Comparison of ENCODE assay signal across 1 cellular context in the genomic region with DNA sequence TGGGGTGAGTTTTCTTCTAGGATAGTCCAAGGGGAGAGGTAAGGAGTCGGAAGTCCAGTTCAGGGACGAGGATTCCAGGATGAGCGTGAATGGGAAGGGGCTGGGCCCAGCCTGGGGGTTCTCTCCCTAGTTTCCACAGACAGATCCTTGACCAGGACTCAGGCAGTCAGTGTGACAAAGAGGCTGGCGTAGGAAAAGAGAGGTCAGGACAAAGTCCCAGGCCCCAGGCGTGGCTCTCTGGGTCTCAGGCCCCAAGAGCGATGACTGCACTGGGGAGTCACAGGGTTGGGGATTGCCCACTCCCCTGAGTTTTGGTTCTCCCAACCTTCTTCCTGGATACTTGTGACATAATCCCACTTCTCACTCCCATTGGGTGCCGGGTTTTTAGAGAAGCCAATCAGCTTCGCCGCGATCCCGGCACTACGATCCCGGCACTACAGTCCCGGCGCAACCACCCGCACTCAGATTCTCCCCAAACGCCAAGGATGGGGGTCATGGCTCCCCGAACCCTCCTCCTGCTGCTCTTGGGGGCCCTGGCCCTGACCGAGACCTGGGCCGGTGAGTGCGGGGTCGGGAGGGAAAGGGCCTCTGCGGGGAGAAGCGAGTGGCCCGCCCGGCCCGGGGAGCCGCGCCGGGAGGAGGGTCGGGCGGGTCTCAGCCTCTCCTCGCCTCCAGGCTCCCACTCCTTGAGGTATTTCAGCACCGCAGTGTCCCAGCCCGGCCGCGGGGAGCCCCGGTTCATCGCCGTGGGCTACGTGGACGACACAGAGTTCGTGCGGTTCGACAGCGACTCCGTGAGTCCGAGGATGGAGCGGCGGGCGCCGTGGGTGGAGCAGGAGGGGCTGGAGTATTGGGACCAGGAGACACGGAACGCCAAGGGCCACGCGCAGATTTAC.
TF ChIP-seq lines count a peak whose summit lies in the region.

No MANE protein-coding gene starts in this region.

TF ChIP-seq in HepG2, 621 proteins besides CTCF, POLR2A, EP300 and RAD21 (continued from another document and continues in another):
- TF ChIP-seq, protein P1, sequence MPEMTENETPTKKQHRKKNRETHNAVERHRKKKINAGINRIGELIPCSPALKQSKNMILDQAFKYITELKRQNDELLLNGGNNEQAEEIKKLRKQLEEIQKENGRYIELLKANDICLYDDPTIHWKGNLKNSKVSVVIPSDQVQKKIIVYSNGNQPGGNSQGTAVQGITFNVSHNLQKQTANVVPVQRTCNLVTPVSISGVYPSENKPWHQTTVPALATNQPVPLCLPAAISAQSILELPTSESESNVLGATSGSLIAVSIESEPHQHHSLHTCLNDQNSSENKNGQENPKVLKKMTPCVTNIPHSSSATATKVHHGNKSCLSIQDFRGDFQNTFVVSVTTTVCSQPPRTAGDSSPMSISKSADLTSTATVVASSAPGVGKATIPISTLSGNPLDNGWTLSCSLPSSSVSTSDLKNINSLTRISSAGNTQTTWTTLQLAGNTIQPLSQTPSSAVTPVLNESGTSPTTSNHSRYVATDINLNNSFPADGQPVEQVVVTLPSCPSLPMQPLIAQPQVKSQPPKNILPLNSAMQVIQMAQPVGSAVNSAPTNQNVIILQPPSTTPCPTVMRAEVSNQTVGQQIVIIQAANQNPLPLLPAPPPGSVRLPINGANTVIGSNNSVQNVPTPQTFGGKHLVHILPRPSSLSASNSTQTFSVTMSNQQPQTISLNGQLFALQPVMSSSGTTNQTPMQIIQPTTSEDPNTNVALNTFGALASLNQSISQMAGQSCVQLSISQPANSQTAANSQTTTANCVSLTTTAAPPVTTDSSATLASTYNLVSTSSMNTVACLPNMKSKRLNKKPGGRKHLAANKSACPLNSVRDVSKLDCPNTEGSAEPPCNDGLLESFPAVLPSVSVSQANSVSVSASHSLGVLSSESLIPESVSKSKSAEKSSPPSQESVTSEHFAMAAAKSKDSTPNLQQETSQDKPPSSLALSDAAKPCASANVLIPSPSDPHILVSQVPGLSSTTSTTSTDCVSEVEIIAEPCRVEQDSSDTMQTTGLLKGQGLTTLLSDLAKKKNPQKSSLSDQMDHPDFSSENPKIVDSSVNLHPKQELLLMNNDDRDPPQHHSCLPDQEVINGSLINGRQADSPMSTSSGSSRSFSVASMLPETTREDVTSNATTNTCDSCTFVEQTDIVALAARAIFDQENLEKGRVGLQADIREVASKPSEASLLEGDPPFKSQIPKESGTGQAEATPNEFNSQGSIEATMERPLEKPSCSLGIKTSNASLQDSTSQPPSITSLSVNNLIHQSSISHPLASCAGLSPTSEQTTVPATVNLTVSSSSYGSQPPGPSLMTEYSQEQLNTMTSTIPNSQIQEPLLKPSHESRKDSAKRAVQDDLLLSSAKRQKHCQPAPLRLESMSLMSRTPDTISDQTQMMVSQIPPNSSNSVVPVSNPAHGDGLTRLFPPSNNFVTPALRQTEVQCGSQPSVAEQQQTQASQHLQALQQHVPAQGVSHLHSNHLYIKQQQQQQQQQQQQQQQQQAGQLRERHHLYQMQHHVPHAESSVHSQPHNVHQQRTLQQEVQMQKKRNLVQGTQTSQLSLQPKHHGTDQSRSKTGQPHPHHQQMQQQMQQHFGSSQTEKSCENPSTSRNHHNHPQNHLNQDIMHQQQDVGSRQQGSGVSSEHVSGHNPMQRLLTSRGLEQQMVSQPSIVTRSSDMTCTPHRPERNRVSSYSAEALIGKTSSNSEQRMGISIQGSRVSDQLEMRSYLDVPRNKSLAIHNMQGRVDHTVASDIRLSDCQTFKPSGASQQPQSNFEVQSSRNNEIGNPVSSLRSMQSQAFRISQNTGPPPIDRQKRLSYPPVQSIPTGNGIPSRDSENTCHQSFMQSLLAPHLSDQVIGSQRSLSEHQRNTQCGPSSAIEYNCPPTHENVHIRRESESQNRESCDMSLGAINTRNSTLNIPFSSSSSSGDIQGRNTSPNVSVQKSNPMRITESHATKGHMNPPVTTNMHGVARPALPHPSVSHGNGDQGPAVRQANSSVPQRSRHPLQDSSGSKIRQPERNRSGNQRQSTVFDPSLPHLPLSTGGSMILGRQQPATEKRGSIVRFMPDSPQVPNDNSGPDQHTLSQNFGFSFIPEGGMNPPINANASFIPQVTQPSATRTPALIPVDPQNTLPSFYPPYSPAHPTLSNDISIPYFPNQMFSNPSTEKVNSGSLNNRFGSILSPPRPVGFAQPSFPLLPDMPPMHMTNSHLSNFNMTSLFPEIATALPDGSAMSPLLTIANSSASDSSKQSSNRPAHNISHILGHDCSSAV (CRISPR knock-in tag; IDR thresholded peaks at IDR 0.05; ENCODE audit: borderline replicate concordance): no peak
- 0 out of 2 replicates have a peak, but pooled peaks have one; percentile 56 for TF ChIP-seq ZSCAN20 (CRISPR knock-in tag; IDR thresholded peaks at IDR 0.05; ENCODE audit: borderline replicate concordance)
- 0 out of 2 replicates have a peak, but pooled peaks have one; percentile 33 for TF ChIP-seq ZMAT3 (CRISPR knock-in tag; conservative IDR thresholded peaks at IDR 0.05)
- peak; percentile 41 for TF ChIP-seq AGO2 (optimal IDR thresholded peaks at IDR 0.05; ENCODE audit: low read depth, low read length)
- no peak; the same call in 1 of the 2 replicates for TF ChIP-seq ZSCAN29 (CRISPR knock-in tag; conservative IDR thresholded peaks at IDR 0.05)
- TF ChIP-seq, protein P2, sequence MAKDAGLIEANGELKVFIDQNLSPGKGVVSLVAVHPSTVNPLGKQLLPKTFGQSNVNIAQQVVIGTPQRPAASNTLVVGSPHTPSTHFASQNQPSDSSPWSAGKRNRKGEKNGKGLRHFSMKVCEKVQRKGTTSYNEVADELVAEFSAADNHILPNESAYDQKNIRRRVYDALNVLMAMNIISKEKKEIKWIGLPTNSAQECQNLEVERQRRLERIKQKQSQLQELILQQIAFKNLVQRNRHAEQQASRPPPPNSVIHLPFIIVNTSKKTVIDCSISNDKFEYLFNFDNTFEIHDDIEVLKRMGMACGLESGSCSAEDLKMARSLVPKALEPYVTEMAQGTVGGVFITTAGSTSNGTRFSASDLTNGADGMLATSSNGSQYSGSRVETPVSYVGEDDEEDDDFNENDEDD (CRISPR knock-in tag; IDR thresholded peaks at IDR 0.05; ENCODE audit: borderline replicate concordance): no peak
- TF ChIP-seq, protein P3, sequence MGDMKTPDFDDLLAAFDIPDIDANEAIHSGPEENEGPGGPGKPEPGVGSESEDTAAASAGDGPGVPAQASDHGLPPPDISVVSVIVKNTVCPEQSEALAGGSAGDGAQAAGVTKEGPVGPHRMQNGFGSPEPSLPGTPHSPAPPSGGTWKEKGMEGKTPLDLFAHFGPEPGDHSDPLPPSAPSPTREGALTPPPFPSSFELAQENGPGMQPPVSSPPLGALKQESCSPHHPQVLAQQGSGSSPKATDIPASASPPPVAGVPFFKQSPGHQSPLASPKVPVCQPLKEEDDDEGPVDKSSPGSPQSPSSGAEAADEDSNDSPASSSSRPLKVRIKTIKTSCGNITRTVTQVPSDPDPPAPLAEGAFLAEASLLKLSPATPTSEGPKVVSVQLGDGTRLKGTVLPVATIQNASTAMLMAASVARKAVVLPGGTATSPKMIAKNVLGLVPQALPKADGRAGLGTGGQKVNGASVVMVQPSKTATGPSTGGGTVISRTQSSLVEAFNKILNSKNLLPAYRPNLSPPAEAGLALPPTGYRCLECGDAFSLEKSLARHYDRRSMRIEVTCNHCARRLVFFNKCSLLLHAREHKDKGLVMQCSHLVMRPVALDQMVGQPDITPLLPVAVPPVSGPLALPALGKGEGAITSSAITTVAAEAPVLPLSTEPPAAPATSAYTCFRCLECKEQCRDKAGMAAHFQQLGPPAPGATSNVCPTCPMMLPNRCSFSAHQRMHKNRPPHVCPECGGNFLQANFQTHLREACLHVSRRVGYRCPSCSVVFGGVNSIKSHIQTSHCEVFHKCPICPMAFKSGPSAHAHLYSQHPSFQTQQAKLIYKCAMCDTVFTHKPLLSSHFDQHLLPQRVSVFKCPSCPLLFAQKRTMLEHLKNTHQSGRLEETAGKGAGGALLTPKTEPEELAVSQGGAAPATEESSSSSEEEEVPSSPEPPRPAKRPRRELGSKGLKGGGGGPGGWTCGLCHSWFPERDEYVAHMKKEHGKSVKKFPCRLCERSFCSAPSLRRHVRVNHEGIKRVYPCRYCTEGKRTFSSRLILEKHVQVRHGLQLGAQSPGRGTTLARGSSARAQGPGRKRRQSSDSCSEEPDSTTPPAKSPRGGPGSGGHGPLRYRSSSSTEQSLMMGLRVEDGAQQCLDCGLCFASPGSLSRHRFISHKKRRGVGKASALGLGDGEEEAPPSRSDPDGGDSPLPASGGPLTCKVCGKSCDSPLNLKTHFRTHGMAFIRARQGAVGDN (CRISPR knock-in tag; IDR thresholded peaks at IDR 0.05): peak; percentile 83
- no peak for TF ChIP-seq ZKSCAN1 (IDR thresholded peaks at IDR 0.05; ENCODE audit: low read length)
- no peak for TF ChIP-seq ZNF30 (CRISPR knock-in tag; IDR thresholded peaks at IDR 0.05)
- TF ChIP-seq KLF15 (CRISPR knock-in tag; IDR thresholded peaks at IDR 0.05; ENCODE audit: borderline replicate concordance): peak; percentile 52; the same call in 1 of the 2 replicates
- no peak for TF ChIP-seq ZFP37 (CRISPR knock-in tag; IDR thresholded peaks at IDR 0.05; ENCODE audit: borderline replicate concordance)
- TF ChIP-seq CHD4 (IDR thresholded peaks at IDR 0.05; ENCODE audit: borderline replicate concordance, low read length): no peak
- TF ChIP-seq NFIB (CRISPR knock-in tag; IDR thresholded peaks at IDR 0.05; ENCODE audit: borderline replicate concordance): no peak
- peak; percentile 59 for TF ChIP-seq HNRNPLL (IDR thresholded peaks at IDR 0.05; ENCODE audit: low read depth, low read length, poor library complexity, severe bottlenecking)
- TF ChIP-seq, protein P4, sequence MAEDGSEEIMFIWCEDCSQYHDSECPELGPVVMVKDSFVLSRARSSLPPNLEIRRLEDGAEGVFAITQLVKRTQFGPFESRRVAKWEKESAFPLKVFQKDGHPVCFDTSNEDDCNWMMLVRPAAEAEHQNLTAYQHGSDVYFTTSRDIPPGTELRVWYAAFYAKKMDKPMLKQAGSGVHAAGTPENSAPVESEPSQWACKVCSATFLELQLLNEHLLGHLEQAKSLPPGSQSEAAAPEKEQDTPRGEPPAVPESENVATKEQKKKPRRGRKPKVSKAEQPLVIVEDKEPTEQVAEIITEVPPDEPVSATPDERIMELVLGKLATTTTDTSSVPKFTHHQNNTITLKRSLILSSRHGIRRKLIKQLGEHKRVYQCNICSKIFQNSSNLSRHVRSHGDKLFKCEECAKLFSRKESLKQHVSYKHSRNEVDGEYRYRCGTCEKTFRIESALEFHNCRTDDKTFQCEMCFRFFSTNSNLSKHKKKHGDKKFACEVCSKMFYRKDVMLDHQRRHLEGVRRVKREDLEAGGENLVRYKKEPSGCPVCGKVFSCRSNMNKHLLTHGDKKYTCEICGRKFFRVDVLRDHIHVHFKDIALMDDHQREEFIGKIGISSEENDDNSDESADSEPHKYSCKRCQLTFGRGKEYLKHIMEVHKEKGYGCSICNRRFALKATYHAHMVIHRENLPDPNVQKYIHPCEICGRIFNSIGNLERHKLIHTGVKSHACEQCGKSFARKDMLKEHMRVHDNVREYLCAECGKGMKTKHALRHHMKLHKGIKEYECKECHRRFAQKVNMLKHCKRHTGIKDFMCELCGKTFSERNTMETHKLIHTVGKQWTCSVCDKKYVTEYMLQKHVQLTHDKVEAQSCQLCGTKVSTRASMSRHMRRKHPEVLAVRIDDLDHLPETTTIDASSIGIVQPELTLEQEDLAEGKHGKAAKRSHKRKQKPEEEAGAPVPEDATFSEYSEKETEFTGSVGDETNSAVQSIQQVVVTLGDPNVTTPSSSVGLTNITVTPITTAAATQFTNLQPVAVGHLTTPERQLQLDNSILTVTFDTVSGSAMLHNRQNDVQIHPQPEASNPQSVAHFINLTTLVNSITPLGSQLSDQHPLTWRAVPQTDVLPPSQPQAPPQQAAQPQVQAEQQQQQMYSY (CRISPR knock-in tag; IDR thresholded peaks at IDR 0.05): no peak; the same call in 1 of the 2 replicates
- TF ChIP-seq ZNF138 (CRISPR knock-in tag; IDR thresholded peaks at IDR 0.05; ENCODE audit: low read depth): no peak
- TF ChIP-seq, protein P5, sequence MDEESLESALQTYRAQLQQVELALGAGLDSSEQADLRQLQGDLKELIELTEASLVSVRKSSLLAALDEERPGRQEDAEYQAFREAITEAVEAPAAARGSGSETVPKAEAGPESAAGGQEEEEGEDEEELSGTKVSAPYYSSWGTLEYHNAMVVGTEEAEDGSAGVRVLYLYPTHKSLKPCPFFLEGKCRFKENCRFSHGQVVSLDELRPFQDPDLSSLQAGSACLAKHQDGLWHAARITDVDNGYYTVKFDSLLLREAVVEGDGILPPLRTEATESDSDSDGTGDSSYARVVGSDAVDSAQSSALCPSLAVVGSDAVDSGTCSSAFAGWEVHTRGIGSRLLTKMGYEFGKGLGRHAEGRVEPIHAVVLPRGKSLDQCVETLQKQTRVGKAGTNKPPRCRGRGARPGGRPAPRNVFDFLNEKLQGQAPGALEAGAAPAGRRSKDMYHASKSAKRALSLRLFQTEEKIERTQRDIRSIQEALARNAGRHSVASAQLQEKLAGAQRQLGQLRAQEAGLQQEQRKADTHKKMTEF (CRISPR knock-in tag; IDR thresholded peaks at IDR 0.05): peak; percentile 63; the same call in 1 of the 2 replicates
- TF ChIP-seq, protein P6, sequence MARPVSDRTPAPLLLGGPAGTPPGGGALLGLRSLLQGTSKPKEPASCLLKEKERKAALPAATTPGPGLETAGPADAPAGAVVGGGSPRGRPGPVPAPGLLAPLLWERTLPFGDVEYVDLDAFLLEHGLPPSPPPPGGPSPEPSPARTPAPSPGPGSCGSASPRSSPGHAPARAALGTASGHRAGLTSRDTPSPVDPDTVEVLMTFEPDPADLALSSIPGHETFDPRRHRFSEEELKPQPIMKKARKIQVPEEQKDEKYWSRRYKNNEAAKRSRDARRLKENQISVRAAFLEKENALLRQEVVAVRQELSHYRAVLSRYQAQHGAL (CRISPR knock-in tag; IDR thresholded peaks at IDR 0.05; ENCODE audit: not compliant biosample characterization): no peak
- 0 out of 2 replicates have a peak, but pooled peaks have one; percentile 5 for TF ChIP-seq SMAD3 (CRISPR knock-in tag; IDR thresholded peaks at IDR 0.05)
- no peak for TF ChIP-seq ZNF781 (CRISPR knock-in tag; IDR thresholded peaks at IDR 0.05; ENCODE audit: borderline replicate concordance, not compliant biosample characterization)
- TF ChIP-seq NR2F1 (CRISPR knock-in tag; IDR thresholded peaks at IDR 0.05): no peak; a peak in 1 of 4 replicates
- 0 out of 2 replicates have a peak, but pooled peaks have one; percentile 74 for TF ChIP-seq PAX8 (CRISPR knock-in tag; IDR thresholded peaks at IDR 0.05; ENCODE audit: borderline replicate concordance)
- TF ChIP-seq PPARG (CRISPR knock-in tag; conservative IDR thresholded peaks at IDR 0.05): no peak
- TF ChIP-seq, protein P7, sequence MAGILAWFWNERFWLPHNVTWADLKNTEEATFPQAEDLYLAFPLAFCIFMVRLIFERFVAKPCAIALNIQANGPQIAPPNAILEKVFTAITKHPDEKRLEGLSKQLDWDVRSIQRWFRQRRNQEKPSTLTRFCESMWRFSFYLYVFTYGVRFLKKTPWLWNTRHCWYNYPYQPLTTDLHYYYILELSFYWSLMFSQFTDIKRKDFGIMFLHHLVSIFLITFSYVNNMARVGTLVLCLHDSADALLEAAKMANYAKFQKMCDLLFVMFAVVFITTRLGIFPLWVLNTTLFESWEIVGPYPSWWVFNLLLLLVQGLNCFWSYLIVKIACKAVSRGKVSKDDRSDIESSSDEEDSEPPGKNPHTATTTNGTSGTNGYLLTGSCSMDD (CRISPR knock-in tag; IDR thresholded peaks at IDR 0.05): no peak
- TF ChIP-seq GZF1 (CRISPR knock-in tag; IDR thresholded peaks at IDR 0.05): no peak
- peak; percentile 42 for TF ChIP-seq IKZF4 (CRISPR knock-in tag; IDR thresholded peaks at IDR 0.05; ENCODE audit: borderline replicate concordance, low read depth, not compliant biosample characterization)
- TF ChIP-seq WIZ (CRISPR knock-in tag; IDR thresholded peaks at IDR 0.05): no peak
- TF ChIP-seq ZNF720 (CRISPR knock-in tag; IDR thresholded peaks at IDR 0.05): no peak
- no peak for TF ChIP-seq MATR3 (CRISPR knock-in tag; IDR thresholded peaks at IDR 0.05)
- TF ChIP-seq FIP1L1 (IDR thresholded peaks at IDR 0.05; ENCODE audit: borderline replicate concordance, insufficient read depth, low read depth, low read length): no peak
- peak; percentile 13; the same call in 1 of the 2 replicates for TF ChIP-seq ZNF614 (CRISPR knock-in tag; IDR thresholded peaks at IDR 0.05; ENCODE audit: borderline replicate concordance)
- 0 out of 2 replicates have a peak, but pooled peaks have one; percentile 27 for TF ChIP-seq ZSCAN21 (CRISPR knock-in tag; IDR thresholded peaks at IDR 0.05; ENCODE audit: borderline replicate concordance)
